23 cellular contexts compared by ENCODE assay signal in the genomic region with DNA sequence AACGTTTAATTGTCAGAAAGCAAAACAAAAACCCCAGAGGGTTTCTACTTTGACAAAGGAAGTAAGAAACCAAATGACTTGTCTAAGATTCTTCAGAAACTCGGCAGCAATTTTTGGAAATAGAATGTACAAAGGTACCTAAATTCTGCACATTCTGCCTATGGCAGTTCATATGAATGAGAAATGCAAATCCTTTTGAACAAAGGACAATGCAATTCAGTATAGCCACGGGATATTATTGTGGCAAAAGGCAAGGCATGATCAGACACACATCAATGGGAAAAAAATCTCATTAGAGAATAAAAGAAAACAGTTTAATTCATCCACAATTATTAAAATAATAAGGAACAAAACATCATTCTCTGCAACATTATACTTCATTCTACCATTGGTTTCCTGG.
"Had no signal": no experiment of that assay in that cellular context is flagged by ENCODE, and none has a peak within 500 bp of the region (broad histone marks: within the 10 kb centered on the region; RNA-seq: fewer than 3 reads in every experiment).

No MANE protein-coding gene starts in this region.

- H3K36me3 Mint-ChIP-seq: activated naive CD4-positive, alpha-beta T cell treated with anti-CD3 and anti-CD28 coated beads, Interleukin-2, amount 50 U/mL, for 24 hours; brain; memory B cell had no signal

- H3K4me3 Mint-ChIP-seq: activated CD8-positive, alpha-beta T cell treated with anti-CD3 and anti-CD28 coated beads, Interleukin-2, amount 10 ng/mL, durations not matched to agents 7 days and 5 days; activated naive CD4-positive, alpha-beta T cell treated with anti-CD3 and anti-CD28 coated beads, Interleukin-2, amount 50 U/mL, for 24 hours; brain; memory B cell; nephron progenitor cell had no signal

- H3K9me3 ChIP-seq: mucosa of descending colon, testis, uterus had no signal

- H3K27ac Mint-ChIP-seq: activated CD8-positive, alpha-beta T cell treated with anti-CD3 and anti-CD28 coated beads, Interleukin-2, amount 10 ng/mL, durations not matched to agents 7 days and 5 days; activated naive CD4-positive, alpha-beta T cell treated with anti-CD3 and anti-CD28 coated beads, Interleukin-2, amount 50 U/mL, for 24 hours; memory B cell; nephron progenitor cell had no signal

- H3K4me1 ChIP-seq: testis had no signal

- H3K27me3 ChIP-seq: foreskin keratinocyte, testis, uterus had no signal

- H3K9me3 Mint-ChIP-seq: activated naive CD4-positive, alpha-beta T cell treated with anti-CD3 and anti-CD28 coated beads, Interleukin-2, amount 50 U/mL, for 24 hours; brain; nephron progenitor cell had no signal

- H3K4me3 ChIP-seq: mucosa of descending colon, testis, uterus had no signal

- H3K27ac ChIP-seq: foreskin keratinocyte, testis, uterus had no signal

- H3K36me3 ChIP-seq: uterus had no signal

- H3K27me3 Mint-ChIP-seq: activated naive CD4-positive, alpha-beta T cell treated with anti-CD3 and anti-CD28 coated beads, Interleukin-2, amount 50 U/mL, for 24 hours; memory B cell had no signal

- H3K4me1 Mint-ChIP-seq: activated naive CD4-positive, alpha-beta T cell treated with anti-CD3 and anti-CD28 coated beads, Interleukin-2, amount 50 U/mL, for 24 hours; memory B cell had no signal

- ATAC-seq: activated CD8-positive, alpha-beta T cell treated with anti-CD3 and anti-CD28 coated beads, Interleukin-2, amount 10 ng/mL, durations not matched to agents 7 days and 5 days; foreskin keratinocyte; left ventricle myocardium superior; mucosa of descending colon; right cardiac atrium; stimulated activated naive CD8-positive, alpha-beta T cell treated with anti-CD3 and anti-CD28 coated beads, Interleukin-15, Interleukin-2, amounts not matched to agents 100 U/mL and 50 U/mL, for 24 hours had no signal

- DNase-seq: activated CD4-positive, alpha-beta T cell treated with anti-CD3 and anti-CD28 coated beads for 1 hour; activated CD4-positive, alpha-beta T cell treated with anti-CD3 and anti-CD28 coated beads, Interleukin-2, amount 50 U/mL, for 1 hour; activated CD8-positive, alpha-beta T cell treated with anti-CD3 and anti-CD28 coated beads, Interleukin-2, amount 10 ng/mL, durations not matched to agents 7 days and 5 days; activated gamma-delta T cell treated with Interleukin-2 at 50 U/mL for 16 hours; aorta; central memory CD4-positive, alpha-beta T cell; dermis blood vessel endothelial cell; effector CD8-positive, alpha-beta T cell; foreskin keratinocyte; hippocampal formation; left ventricle myocardium superior; mucosa of descending colon; nephron progenitor cell; right cardiac atrium; stimulated activated CD4-positive, alpha-beta T cell treated with anti-CD3 and anti-CD28 coated beads, Interleukin-12 subunit alpha, Interleukin-12 subunit beta, amount 100 ng/mL, for 4 hours; stimulated activated CD4-positive, alpha-beta T cell treated with anti-CD3 and anti-CD28 coated beads, Interleukin-4, amount 100 ng/mL, for 4 hours; stimulated activated naive CD8-positive, alpha-beta T cell treated with anti-CD3 and anti-CD28 coated beads, Interleukin-15, Interleukin-2, amounts not matched to agents 100 U/mL and 50 U/mL, for 24 hours; T-helper 9 cell; testis; uterus had no signal
